Comparison of ENCODE assay signal across 17 cellular contexts in the genomic region with DNA sequence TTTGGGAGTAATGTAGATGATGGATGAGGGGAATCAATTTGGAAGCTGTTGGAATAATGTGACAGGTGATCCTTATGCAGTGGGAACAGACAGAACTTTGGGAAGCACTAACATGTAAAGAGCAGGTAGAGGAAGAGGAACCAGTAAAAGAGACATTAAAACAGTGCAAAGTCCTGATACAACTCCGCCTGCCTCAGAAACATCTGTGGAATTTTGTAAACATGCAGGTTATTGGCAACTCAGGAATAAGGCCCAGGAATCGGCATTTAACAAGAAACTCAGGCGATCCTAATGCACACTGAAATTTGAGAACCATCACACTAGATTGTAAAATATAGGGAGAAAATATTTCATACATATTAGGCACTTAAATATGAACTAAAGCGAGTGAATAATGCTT. TPM values are rescaled to one million over a fixed set of nuclear protein-coding genes. Genes with fewer than 3 reads are reported as not detected.
"Had no signal": no experiment of that assay in that cellular context is flagged by ENCODE, and none has a peak within 500 bp of the region (broad histone marks: within the 10 kb centered on the region; RNA-seq: fewer than 3 reads in every experiment).

No MANE protein-coding gene starts in this region.

RNA-seq across cellular contexts. Expression of gene FRMD7, which starts 29.1 kb away (rescaled TPM):
- total RNA-seq: activated naive CD4-positive, alpha-beta T cell treated with anti-CD3 and anti-CD28 coated beads for 36 hours; activated naive CD4-positive, alpha-beta T cell treated with anti-CD3 and anti-CD28 coated beads, Interleukin-2, amount 50 U/mL, for 72 hours; activated naive CD8-positive, alpha-beta T cell treated with anti-CD3 and anti-CD28 coated beads for 36 hours; activated naive CD8-positive, alpha-beta T cell treated with anti-CD3 and anti-CD28 coated beads, Interleukin-2, amount 10 ng/mL, durations not matched to agents 7 days and 5 days; activated T-cell treated with anti-CD3 and anti-CD28 coated beads, Interleukin-2, amount 50 U/mL, for 4 hours; activated T-cell treated with anti-CD3 and anti-CD28 coated beads, Interleukin-2, amount 50 U/mL, for 72 hours; activated T-helper 1 cell treated with anti-CD3 and anti-CD28 coated beads, Interleukin-12 subunit alpha, Interleukin-12 subunit beta, Interleukin-2, Interleukin-4 antibody, amounts not matched to agents 30 ng/mL and 10 ng/mL and 1 ng/mL, durations not matched to agents 14 hours and 24 hours and 36 hours; activated T-helper 17 cell treated with anti-CD3 and anti-CD28 coated beads, Interleukin-2, amount 50 U/mL, for 72 hours; activated T-helper 2 cell treated with anti-CD3 and anti-CD28 coated beads, Interferon-gamma antibody, Interleukin-2, Interleukin-4, amounts not matched to agents 10 μg/mL and 5 μg/mL and 100 μg/mL, durations not matched to agents 14 hours and 24 hours and 36 hours; adrenal gland; ascending aorta; body of pancreas; breast epithelium; bronchial epithelial cell; cardiac muscle cell; cerebellum had no signal
- polyA plus RNA-seq: adipose tissue, adrenal gland, cardiac muscle cell had no signal
